In the genomic region with DNA sequence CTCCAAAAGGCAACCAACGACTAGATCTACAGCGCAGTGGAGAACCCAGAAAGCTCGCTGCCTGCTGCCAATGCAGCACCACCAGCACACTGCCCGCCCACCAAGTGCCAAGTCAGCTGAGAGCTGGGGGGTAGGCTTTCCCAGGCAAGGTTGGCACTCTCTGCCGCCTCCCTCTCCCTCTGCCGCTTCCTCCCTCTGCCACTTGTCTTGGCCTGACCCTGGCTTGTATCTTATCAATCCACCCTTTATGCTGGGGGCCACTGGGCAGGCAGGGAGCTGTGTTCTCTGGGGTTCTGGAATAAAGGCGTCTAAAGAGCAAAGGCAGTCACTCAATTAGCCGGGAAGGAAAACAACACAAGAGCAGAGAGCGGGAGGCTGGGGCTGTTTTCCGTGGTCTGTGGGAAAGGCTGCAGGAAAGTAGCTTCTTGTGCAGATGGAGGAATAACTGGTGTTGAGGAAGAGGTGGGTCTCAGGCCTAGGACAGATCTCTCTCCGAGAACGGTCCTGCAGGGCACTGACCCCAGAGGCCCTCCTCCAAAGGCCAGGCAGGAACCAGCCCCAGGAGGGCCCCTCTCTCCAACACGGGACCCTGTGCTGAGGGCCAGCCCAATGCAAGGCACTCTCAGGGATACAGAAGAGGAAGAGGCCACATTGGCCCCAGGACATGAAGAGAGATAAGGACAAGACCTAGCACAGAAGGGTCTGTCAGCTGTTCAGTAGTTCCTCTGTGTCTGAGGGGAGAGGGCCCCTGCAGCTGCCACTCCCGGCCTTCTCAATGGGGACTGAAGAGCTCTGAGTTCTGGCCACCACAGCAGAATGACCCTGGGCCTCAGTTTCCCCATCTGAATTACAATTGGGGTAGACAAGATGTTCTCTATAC, we compare ENCODE assay signal across 15 cellular contexts. TPM values are rescaled to one million over a fixed set of nuclear protein-coding genes. Genes with fewer than 3 reads are reported as not detected.
DNase-seq lines count a peak whose midpoint lies in the region; TF ChIP-seq lines count a peak whose summit lies in the region.
"Had no signal": no experiment of that assay in that cellular context is flagged by ENCODE, and none has a peak within 500 bp of the region (broad histone marks: within the 10 kb centered on the region; RNA-seq: fewer than 3 reads in every experiment).

No MANE protein-coding gene starts in this region.

- no peaks in the 10 kb centered on the region for H3K79me2 ChIP-seq in hepatocyte
- no peaks in the 10 kb centered on the region for H3K79me2 ChIP-seq in mesendoderm (ENCODE audit: control insufficient read depth, insufficient read depth, low read length)

- H4K20me1 ChIP-seq in hepatocyte (ENCODE audit: insufficient read depth, poor library complexity, severe bottlenecking): no peaks in the 10 kb centered on the region

- H3K27ac ChIP-seq in breast epithelium (no peak overlapping the region), hepatocyte (no peak overlapping the region), sigmoid colon (peak overlapping the region in 3 of 4 donors; percentile 7 to 39 (median 12)), mesendoderm (ENCODE audit: low read depth, low read length) (no peak overlapping the region)
- H3K27ac ChIP-seq: brain microvascular endothelial cell, left lung had no signal

- no peak for TF ChIP-seq EP300 in sigmoid colon (IDR thresholded peaks at IDR 0.05)

- H2BK15ac ChIP-seq in mesendoderm (replicated peaks; ENCODE audit: low read depth): no peak overlapping the region

- H3K4me1 ChIP-seq in breast epithelium (no peaks in the 10 kb centered on the region), hepatocyte (ENCODE audit: insufficient read depth) (peaks cover 6% of the 10 kb centered on the region), sigmoid colon (peaks cover 0 to 5% (median 2%) of the 10 kb centered on the region in 4 donors), mesendoderm (ENCODE audit: control insufficient read depth, low read depth, low read length) (no peaks in the 10 kb centered on the region)
- H3K4me1 ChIP-seq: left lung had no signal

- H3K4me2 ChIP-seq in hepatocyte (no peak overlapping the region), mesendoderm (ENCODE audit: low read length) (no peak overlapping the region)

- H3K18ac ChIP-seq in mesendoderm (ENCODE audit: low read length): no peak overlapping the region

- H2AFZ ChIP-seq in hepatocyte: no peak overlapping the region

- H3K4me3 Mint-ChIP-seq in activated T-helper 2 cell treated with anti-CD3 and anti-CD28 coated beads, Interferon-gamma antibody, Interleukin-2, Interleukin-4, amounts not matched to agents 10 μg/mL and 5 μg/mL and 100 μg/mL, durations not matched to agents 14 hours and 24 hours and 36 hours (ENCODE audit: low read depth): no peak overlapping the region
- H3K4me3 Mint-ChIP-seq: B cell had no signal

- H3K4ac ChIP-seq in mesendoderm (ENCODE audit: low read depth, low read length): no peak overlapping the region

- TF ChIP-seq POLR2A in breast epithelium (IDR thresholded peaks at IDR 0.05) (no peak), sigmoid colon (IDR thresholded peaks at IDR 0.05) (no peak)

- H3K36me3 ChIP-seq in breast epithelium: no peaks in the 10 kb centered on the region
- H3K36me3 ChIP-seq in hepatocyte (replicated peaks; ENCODE audit: insufficient read depth, low read depth): no peaks in the 10 kb centered on the region
- no peaks in the 10 kb centered on the region for H3K36me3 ChIP-seq in sigmoid colon
- no peaks in the 10 kb centered on the region for H3K36me3 ChIP-seq in mesendoderm (ENCODE audit: control insufficient read depth, insufficient read depth, low read length)
- H3K36me3 ChIP-seq: brain microvascular endothelial cell, left lung had no signal

- TF ChIP-seq CTCF in breast epithelium (IDR thresholded peaks at IDR 0.05): no peak
- TF ChIP-seq CTCF in hepatocyte (IDR thresholded peaks at IDR 0.05; ENCODE audit: poor library complexity): no peak
- TF ChIP-seq CTCF in sigmoid colon (IDR thresholded peaks at IDR 0.05): no peak

- intact Hi-C loops in breast epithelium (cut with DNase I; ENCODE audit: low total_unique reads) (no loop called here), sigmoid colon (cut with DNase I) (no loop called here)
- intact Hi-C loops in activated T-helper 2 cell treated with anti-CD3 and anti-CD28 coated beads, Interferon-gamma antibody, Interleukin-2, Interleukin-4, amounts not matched to agents 10 μg/mL and 5 μg/mL and 100 μg/mL, durations not matched to agents 14 hours and 24 hours and 36 hours (cut with micrococcal nuclease): no loop called here

- H3K36me3 Mint-ChIP-seq in activated T-helper 2 cell treated with anti-CD3 and anti-CD28 coated beads, Interferon-gamma antibody, Interleukin-2, Interleukin-4, amounts not matched to agents 10 μg/mL and 5 μg/mL and 100 μg/mL, durations not matched to agents 14 hours and 24 hours and 36 hours (ENCODE audit: low read depth): no peaks in the 10 kb centered on the region

- no peak overlapping the region for H3K9ac ChIP-seq in mesendoderm (ENCODE audit: low read length)

- WGBS in hepatocyte (ENCODE audit: low lambda C conversion rate, missing lambda C conversion rate): 83% methylated on average over 14 of the region's 14 CpGs
- WGBS in sigmoid colon, 2 donors: 89 to 93% methylated on average over 14 of the region's 14 CpGs
- WGBS in mesendoderm (ENCODE audit: extremely low coverage, insufficient coverage, low lambda C conversion rate): no CpG with 5 or more reads among the region's 14 CpGs

- no peak overlapping the region for H4K8ac ChIP-seq in mesendoderm (ENCODE audit: low read depth, low read length)

- peaks cover 3% of the 10 kb centered on the region for H3K27me3 Mint-ChIP-seq in activated T-helper 2 cell treated with anti-CD3 and anti-CD28 coated beads, Interferon-gamma antibody, Interleukin-2, Interleukin-4, amounts not matched to agents 10 μg/mL and 5 μg/mL and 100 μg/mL, durations not matched to agents 14 hours and 24 hours and 36 hours (ENCODE audit: low read depth)

- no peaks in the 10 kb centered on the region for H3K9me3 Mint-ChIP-seq in activated T-helper 2 cell treated with anti-CD3 and anti-CD28 coated beads, Interferon-gamma antibody, Interleukin-2, Interleukin-4, amounts not matched to agents 10 μg/mL and 5 μg/mL and 100 μg/mL, durations not matched to agents 14 hours and 24 hours and 36 hours

- no peaks in the 10 kb centered on the region for H3K9me2 ChIP-seq in hepatocyte (replicated peaks; ENCODE audit: insufficient read depth)

- H2AK5ac ChIP-seq in mesendoderm (ENCODE audit: low read length): no peak overlapping the region

- H4K5ac ChIP-seq in mesendoderm (ENCODE audit: low read length): no peak overlapping the region

- H3K27ac Mint-ChIP-seq in activated T-helper 2 cell treated with anti-CD3 and anti-CD28 coated beads, Interferon-gamma antibody, Interleukin-2, Interleukin-4, amounts not matched to agents 10 μg/mL and 5 μg/mL and 100 μg/mL, durations not matched to agents 14 hours and 24 hours and 36 hours: no peak overlapping the region
- H3K27ac Mint-ChIP-seq: B cell had no signal

- H3K4me3 ChIP-seq in breast epithelium (no peak overlapping the region), hepatocyte (no peak overlapping the region), sigmoid colon (no peak overlapping the region), mesendoderm (ENCODE audit: low read length) (no peak overlapping the region)
- H3K4me3 ChIP-seq: left lung had no signal

- no peak overlapping the region for H3K56ac ChIP-seq in mesendoderm (ENCODE audit: low read length)

- H3K9me3 ChIP-seq in breast epithelium (no peaks in the 10 kb centered on the region), hepatocyte (ENCODE audit: low read depth) (no peaks in the 10 kb centered on the region), sigmoid colon (no peaks in the 10 kb centered on the region)
- H3K9me3 ChIP-seq: left lung had no signal

- H3K79me1 ChIP-seq in mesendoderm (ENCODE audit: low read length): no peaks in the 10 kb centered on the region

- no peak overlapping the region for H2BK120ac ChIP-seq in mesendoderm (ENCODE audit: low read depth, low read length)

- no peaks in the 10 kb centered on the region for H3K4me1 Mint-ChIP-seq in activated T-helper 2 cell treated with anti-CD3 and anti-CD28 coated beads, Interferon-gamma antibody, Interleukin-2, Interleukin-4, amounts not matched to agents 10 μg/mL and 5 μg/mL and 100 μg/mL, durations not matched to agents 14 hours and 24 hours and 36 hours (ENCODE audit: low read depth)
- H3K4me1 Mint-ChIP-seq: B cell had no signal

- DNase-seq in OCI-M1 (lab: John Stamatoyannopoulos, UW) (peak; percentile 51), breast epithelium (ENCODE audit: low spot score in 2 of 2) (peak; percentile 11 to 43), hepatocyte (ENCODE audit: low spot score) (peak; percentile 2), sigmoid colon (no peak), mesendoderm (no peak)
- DNase-seq in stimulated activated CD4-positive, alpha-beta T cell treated with anti-CD3 and anti-CD28 coated beads, Interleukin-4, amount 100 ng/mL, for 1 hour: no peak
- DNase-seq in activated effector memory CD4-positive, alpha-beta T cell treated with anti-CD3 and anti-CD28 coated beads, Interleukin-2, amount 50 U/mL, for 16 hours: no peak
- no peak for DNase-seq in activated T-helper 2 cell treated with anti-CD3 and anti-CD28 coated beads, Interferon-gamma antibody, Interleukin-2, Interleukin-4, amounts not matched to agents 10 μg/mL and 5 μg/mL and 100 μg/mL, durations not matched to agents 14 hours and 24 hours and 36 hours (ENCODE audit: low spot score)
- DNase-seq: brain microvascular endothelial cell; DMS79 treated with DMSO at 0.1 percent for 48 hours; left lung; NCI-H345; stimulated activated CD8-positive, alpha-beta memory T cell treated with anti-CD3 and anti-CD28 coated beads, Interleukin-4, amount 100 ng/mL, for 48 hours; SW 1271 had no signal

- H3K23ac ChIP-seq in mesendoderm (ENCODE audit: low read length): no peak overlapping the region

- H2BK5ac ChIP-seq in mesendoderm (ENCODE audit: low read length): no peak overlapping the region

- H3K27me3 ChIP-seq in breast epithelium (peaks cover 0 to 5% of the 10 kb centered on the region in 2 donors), hepatocyte (no peaks in the 10 kb centered on the region), sigmoid colon (no peaks in the 10 kb centered on the region), mesendoderm (ENCODE audit: insufficient read depth, low read length, poor library complexity) (no peaks in the 10 kb centered on the region)
- H3K27me3 ChIP-seq: brain microvascular endothelial cell, left lung had no signal

RNA-seq across cellular contexts. Expression of a gene that starts 30.8 kb away (rescaled TPM):
- total RNA-seq in breast epithelium (1 to 10 TPM in 2 of 3 donors, not detected in 1; 1.9 to 2.0 TPM), hepatocyte (0.08 and 0.93 TPM in 2 replicates), sigmoid colon (1 to 10 TPM; 1.3 to 3.9 (median 2.2) TPM)
- polyA plus RNA-seq in hepatocyte (0.10 and 0.47 TPM in 2 replicates), sigmoid colon (under 1 TPM; 0.23 to 0.60 (median 0.51) TPM)
- polyA plus RNA-seq in mesendoderm (2013, experiment 1 of 2): 1.6 TPM
- polyA plus RNA-seq in mesendoderm (2013, experiment 2 of 2): 1.5 TPM
- total RNA-seq in activated T-helper 2 cell treated with anti-CD3 and anti-CD28 coated beads, Interferon-gamma antibody, Interleukin-2, Interleukin-4, amounts not matched to agents 10 μg/mL and 5 μg/mL and 100 μg/mL, durations not matched to agents 14 hours and 24 hours and 36 hours: 0.64 and 0.96 TPM in 2 replicates

RNA-seq across cellular contexts. Expression of a gene that starts 54.4 kb away (rescaled TPM):
- total RNA-seq in breast epithelium: 10 to 100 TPM; 44.2 to 63.2 (median 52.0) TPM
- total RNA-seq in hepatocyte: 81.0 and 102 TPM in 2 replicates
- 51.5 and 62.3 TPM in 2 replicates for polyA plus RNA-seq in hepatocyte
- total RNA-seq in sigmoid colon: 100 to 1,000 TPM in 1 of 4 donors, 10 to 100 TPM in 3; 74.9 to 106 (median 93.9) TPM
- polyA plus RNA-seq in sigmoid colon: 10 to 100 TPM; 78.1 to 85.1 (median 79.5) TPM
- polyA plus RNA-seq in mesendoderm (2013, experiment 1 of 2): 18.4 TPM
- polyA plus RNA-seq in mesendoderm (2013, experiment 2 of 2): 19.8 TPM
- 132 and 152 TPM in 2 replicates for total RNA-seq in activated T-helper 2 cell treated with anti-CD3 and anti-CD28 coated beads, Interferon-gamma antibody, Interleukin-2, Interleukin-4, amounts not matched to agents 10 μg/mL and 5 μg/mL and 100 μg/mL, durations not matched to agents 14 hours and 24 hours and 36 hours

Comparison
In these comparisons a context has a peak if more than half of its experiments do, and no peak if none do; other contexts are left out.
1. DNase-seq: peak in OCI-M1 (single experiment), breast epithelium (2 of 2) and hepatocyte (single experiment); none in sigmoid colon (single experiment), mesendoderm (single experiment), stimulated activated CD4-positive, alpha-beta T cell treated with anti-CD3 and anti-CD28 coated beads, Interleukin-4, amount 100 ng/mL, for 1 hour (single experiment), activated effector memory CD4-positive, alpha-beta T cell treated with anti-CD3 and anti-CD28 coated beads, Interleukin-2, amount 50 U/mL, for 16 hours (single experiment) and activated T-helper 2 cell treated with anti-CD3 and anti-CD28 coated beads, Interferon-gamma antibody, Interleukin-2, Interleukin-4, amounts not matched to agents 10 μg/mL and 5 μg/mL and 100 μg/mL, durations not matched to agents 14 hours and 24 hours and 36 hours (single experiment).
2. H3K27ac ChIP-seq: peak in sigmoid colon (3 of 4); none in breast epithelium (0 of 2), hepatocyte (single experiment) and mesendoderm (single experiment).